ENCODE assay signal across 1 cellular context in the genomic region with DNA sequence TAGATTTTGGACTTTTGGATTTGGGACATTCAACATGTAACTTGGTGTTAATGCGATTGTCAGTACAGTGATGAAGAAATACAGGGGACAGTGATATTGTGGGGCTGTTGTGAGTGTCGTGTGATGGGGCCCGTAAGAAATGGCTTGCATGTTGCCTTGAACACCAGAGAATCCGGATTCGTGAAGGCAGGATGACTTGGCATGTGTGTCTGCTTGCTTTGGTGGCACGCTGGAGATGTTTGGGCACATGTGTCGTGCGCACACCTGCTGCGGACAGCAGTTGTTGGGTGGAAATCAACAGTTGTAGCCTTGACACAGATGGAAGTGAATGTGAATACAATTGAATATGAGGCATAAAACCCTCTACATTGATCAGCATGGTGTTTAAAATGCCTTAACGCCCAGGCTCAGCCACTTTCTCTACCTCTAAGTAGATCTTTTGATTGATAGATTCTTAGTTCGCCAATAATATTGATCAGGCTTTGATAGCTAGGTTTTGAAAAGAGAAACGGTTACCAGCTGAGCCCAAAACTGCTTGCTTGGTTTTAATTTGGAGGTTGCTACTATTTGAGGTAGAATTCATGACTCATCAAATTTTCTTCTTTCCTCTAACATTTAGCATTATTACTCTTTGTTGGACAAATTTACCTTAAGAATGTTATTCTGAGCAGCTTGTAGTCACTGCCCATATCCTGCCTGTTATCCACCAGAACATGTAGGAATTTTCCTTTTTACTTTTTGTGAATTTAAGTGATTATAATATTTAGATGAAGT.
TF ChIP-seq lines count a peak whose summit lies in the region.

No MANE protein-coding gene starts in this region.

TF ChIP-seq in GM23338, 12 proteins besides CTCF, POLR2A, EP300 and RAD21 (continued from another document):
- TF ChIP-seq, protein P1, sequence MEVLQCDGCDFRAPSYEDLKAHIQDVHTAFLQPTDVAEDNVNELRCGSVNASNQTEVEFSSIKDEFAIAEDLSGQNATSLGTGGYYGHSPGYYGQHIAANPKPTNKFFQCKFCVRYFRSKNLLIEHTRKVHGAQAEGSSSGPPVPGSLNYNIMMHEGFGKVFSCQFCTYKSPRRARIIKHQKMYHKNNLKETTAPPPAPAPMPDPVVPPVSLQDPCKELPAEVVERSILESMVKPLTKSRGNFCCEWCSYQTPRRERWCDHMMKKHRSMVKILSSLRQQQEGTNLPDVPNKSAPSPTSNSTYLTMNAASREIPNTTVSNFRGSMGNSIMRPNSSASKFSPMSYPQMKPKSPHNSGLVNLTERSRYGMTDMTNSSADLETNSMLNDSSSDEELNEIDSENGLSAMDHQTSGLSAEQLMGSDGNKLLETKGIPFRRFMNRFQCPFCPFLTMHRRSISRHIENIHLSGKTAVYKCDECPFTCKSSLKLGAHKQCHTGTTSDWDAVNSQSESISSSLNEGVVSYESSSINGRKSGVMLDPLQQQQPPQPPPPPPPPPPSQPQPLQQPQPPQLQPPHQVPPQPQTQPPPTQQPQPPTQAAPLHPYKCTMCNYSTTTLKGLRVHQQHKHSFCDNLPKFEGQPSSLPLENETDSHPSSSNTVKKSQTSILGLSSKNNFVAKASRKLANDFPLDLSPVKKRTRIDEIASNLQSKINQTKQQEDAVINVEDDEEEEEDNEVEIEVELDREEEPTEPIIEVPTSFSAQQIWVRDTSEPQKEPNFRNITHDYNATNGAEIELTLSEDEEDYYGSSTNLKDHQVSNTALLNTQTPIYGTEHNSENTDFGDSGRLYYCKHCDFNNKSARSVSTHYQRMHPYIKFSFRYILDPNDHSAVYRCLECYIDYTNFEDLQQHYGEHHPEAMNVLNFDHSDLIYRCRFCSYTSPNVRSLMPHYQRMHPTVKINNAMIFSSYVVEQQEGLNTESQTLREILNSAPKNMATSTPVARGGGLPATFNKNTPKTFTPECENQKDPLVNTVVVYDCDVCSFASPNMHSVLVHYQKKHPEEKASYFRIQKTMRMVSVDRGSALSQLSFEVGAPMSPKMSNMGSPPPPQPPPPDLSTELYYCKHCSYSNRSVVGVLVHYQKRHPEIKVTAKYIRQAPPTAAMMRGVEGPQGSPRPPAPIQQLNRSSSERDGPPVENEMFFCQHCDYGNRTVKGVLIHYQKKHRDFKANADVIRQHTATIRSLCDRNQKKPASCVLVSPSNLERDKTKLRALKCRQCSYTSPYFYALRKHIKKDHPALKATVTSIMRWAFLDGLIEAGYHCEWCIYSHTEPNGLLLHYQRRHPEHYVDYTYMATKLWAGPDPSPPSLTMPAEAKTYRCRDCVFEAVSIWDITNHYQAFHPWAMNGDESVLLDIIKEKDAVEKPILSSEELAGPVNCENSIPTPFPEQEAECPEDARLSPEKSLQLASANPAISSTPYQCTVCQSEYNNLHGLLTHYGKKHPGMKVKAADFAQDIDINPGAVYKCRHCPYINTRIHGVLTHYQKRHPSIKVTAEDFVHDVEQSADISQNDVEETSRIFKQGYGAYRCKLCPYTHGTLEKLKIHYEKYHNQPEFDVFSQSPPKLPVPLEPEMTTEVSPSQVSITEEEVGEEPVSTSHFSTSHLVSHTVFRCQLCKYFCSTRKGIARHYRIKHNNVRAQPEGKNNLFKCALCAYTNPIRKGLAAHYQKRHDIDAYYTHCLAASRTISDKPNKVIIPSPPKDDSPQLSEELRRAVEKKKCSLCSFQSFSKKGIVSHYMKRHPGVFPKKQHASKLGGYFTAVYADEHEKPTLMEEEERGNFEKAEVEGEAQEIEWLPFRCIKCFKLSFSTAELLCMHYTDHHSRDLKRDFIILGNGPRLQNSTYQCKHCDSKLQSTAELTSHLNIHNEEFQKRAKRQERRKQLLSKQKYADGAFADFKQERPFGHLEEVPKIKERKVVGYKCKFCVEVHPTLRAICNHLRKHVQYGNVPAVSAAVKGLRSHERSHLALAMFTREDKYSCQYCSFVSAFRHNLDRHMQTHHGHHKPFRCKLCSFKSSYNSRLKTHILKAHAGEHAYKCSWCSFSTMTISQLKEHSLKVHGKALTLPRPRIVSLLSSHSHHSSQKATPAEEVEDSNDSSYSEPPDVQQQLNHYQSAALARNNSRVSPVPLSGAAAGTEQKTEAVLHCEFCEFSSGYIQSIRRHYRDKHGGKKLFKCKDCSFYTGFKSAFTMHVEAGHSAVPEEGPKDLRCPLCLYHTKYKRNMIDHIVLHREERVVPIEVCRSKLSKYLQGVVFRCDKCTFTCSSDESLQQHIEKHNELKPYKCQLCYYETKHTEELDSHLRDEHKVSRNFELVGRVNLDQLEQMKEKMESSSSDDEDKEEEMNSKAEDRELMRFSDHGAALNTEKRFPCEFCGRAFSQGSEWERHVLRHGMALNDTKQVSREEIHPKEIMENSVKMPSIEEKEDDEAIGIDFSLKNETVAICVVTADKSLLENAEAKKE (CRISPR knock-in tag; IDR thresholded peaks at IDR 0.05) = no peak
- TF ChIP-seq ZNF331 (CRISPR knock-in tag; IDR thresholded peaks at IDR 0.05; ENCODE audit: low read depth) (no peak), EZH2phosphoT487 (IDR thresholded peaks at IDR 0.05; ENCODE audit: unreplicated experiment) (no peak), NANOG (IDR thresholded peaks at IDR 0.05; ENCODE audit: borderline replicate concordance) (no peak), ZNF114 (CRISPR knock-in tag; IDR thresholded peaks at IDR 0.05) (no peak), EZH2 (IDR thresholded peaks at IDR 0.05; ENCODE audit: low read depth, unreplicated experiment) (no peak), JUNB (IDR thresholded peaks at IDR 0.05; ENCODE audit: unreplicated experiment) (no peak)
- TF ChIP-seq, protein P2, sequence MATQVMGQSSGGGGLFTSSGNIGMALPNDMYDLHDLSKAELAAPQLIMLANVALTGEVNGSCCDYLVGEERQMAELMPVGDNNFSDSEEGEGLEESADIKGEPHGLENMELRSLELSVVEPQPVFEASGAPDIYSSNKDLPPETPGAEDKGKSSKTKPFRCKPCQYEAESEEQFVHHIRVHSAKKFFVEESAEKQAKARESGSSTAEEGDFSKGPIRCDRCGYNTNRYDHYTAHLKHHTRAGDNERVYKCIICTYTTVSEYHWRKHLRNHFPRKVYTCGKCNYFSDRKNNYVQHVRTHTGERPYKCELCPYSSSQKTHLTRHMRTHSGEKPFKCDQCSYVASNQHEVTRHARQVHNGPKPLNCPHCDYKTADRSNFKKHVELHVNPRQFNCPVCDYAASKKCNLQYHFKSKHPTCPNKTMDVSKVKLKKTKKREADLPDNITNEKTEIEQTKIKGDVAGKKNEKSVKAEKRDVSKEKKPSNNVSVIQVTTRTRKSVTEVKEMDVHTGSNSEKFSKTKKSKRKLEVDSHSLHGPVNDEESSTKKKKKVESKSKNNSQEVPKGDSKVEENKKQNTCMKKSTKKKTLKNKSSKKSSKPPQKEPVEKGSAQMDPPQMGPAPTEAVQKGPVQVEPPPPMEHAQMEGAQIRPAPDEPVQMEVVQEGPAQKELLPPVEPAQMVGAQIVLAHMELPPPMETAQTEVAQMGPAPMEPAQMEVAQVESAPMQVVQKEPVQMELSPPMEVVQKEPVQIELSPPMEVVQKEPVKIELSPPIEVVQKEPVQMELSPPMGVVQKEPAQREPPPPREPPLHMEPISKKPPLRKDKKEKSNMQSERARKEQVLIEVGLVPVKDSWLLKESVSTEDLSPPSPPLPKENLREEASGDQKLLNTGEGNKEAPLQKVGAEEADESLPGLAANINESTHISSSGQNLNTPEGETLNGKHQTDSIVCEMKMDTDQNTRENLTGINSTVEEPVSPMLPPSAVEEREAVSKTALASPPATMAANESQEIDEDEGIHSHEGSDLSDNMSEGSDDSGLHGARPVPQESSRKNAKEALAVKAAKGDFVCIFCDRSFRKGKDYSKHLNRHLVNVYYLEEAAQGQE (IDR thresholded peaks at IDR 0.05; ENCODE audit: unreplicated experiment) = no peak
